25 cellular contexts compared by ENCODE assay signal in the genomic region with DNA sequence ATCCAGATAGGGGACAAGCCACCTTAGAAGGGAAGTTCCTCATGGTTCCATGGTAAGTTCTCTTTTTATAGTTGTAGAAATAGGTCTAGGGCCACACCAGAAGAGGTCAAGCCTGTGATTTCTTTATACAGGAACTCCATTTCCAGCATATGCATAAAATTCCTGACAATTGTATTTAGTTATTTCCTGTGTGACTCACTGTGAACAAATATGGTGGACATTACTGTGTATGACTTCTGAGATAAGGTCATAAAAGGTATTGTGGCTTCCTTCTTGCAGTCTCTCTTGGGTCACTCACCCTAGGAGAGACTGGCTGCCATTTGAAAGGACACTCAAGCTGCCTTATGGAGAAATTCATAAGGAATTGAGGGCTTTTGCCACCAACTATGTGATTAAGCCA. TPM values are rescaled to one million over a fixed set of nuclear protein-coding genes. Genes with fewer than 3 reads are reported as not detected.
DNase-seq lines count a peak whose midpoint lies in the region; ATAC-seq, FAIRE-seq and TF ChIP-seq lines count a peak whose summit lies in the region.
"Had no signal": no experiment of that assay in that cellular context is flagged by ENCODE, and none has a peak within 500 bp of the region (broad histone marks: within the 10 kb centered on the region; RNA-seq: fewer than 3 reads in every experiment).

No MANE protein-coding gene starts in this region.

- no peaks in the 10 kb centered on the region for H4K20me1 ChIP-seq in SK-N-SH (ENCODE audit: insufficient read depth)
- H4K20me1 ChIP-seq: BLaER1 treated with 17β-estradiol and CSF1 and Interleukin-3, amounts not matched to agents 10 nM and 100 nM had no signal

- H3K9me3 ChIP-seq in SK-N-SH (no peaks in the 10 kb centered on the region), esophagus squamous epithelium (no peaks in the 10 kb centered on the region), A673 (ENCODE audit: low read depth, low read length, poor library complexity, severe bottlenecking) (no peaks in the 10 kb centered on the region), vagina (no peaks in the 10 kb centered on the region)
- H3K9me3 ChIP-seq: BLaER1 treated with 17β-estradiol and CSF1 and Interleukin-3, amounts not matched to agents 10 nM and 100 nM; SJCRH30; spleen had no signal

- TF ChIP-seq POLR2A in esophagus squamous epithelium (IDR thresholded peaks at IDR 0.05) (no peak), vagina (IDR thresholded peaks at IDR 0.05) (no peak)

- H3F3A ChIP-seq in SK-N-SH (replicated peaks; ENCODE audit: insufficient read depth): peaks cover 16% of the 10 kb centered on the region

- H3K27me3 ChIP-seq in SK-N-SH (ENCODE audit: insufficient read depth): no peaks in the 10 kb centered on the region
- no peaks in the 10 kb centered on the region for H3K27me3 ChIP-seq in esophagus squamous epithelium
- H3K27me3 ChIP-seq in A673 (replicated peaks; ENCODE audit: insufficient read depth, low read depth, low read length, poor library complexity): no peaks in the 10 kb centered on the region
- H3K27me3 ChIP-seq in vagina: no peaks in the 10 kb centered on the region
- H3K27me3 ChIP-seq: SJCRH30 had no signal

- ATAC-seq in SK-N-SH treated with all-trans-retinoic acid at 6 μM for 48 hours: no peak
- ATAC-seq: activated CD8-positive, alpha-beta memory T cell treated with anti-CD3 and anti-CD28 coated beads, Interleukin-2, amount 10 ng/mL, durations not matched to agents 7 days and 5 days had no signal

- peaks cover 4% of the 10 kb centered on the region for H3K9me3 Mint-ChIP-seq in type B pancreatic cell
- H3K9me3 Mint-ChIP-seq: activated T-helper 2 cell treated with anti-CD3 and anti-CD28 coated beads, Interferon-gamma antibody, Interleukin-2, Interleukin-4, amounts not matched to agents 10 μg/mL and 5 μg/mL and 100 μg/mL, durations not matched to agents 14 hours and 24 hours and 36 hours; mesothelial cell of epicardium had no signal

- H3K79me2 ChIP-seq in SK-N-SH (ENCODE audit: insufficient read depth): no peaks in the 10 kb centered on the region

- peak overlapping the region; percentile 51 for H3K4me3 Mint-ChIP-seq in type B pancreatic cell
- H3K4me3 Mint-ChIP-seq: activated CD8-positive, alpha-beta memory T cell treated with anti-CD3 and anti-CD28 coated beads, Interleukin-2, amount 10 ng/mL, durations not matched to agents 7 days and 5 days; mesothelial cell of epicardium had no signal

- CTCF ChIA-PET in SK-N-SH (lab: Yijun Ruan, JAX) (interaction anchor here (0.6 to 21.7 kb wide), 13 partner anchors 9 to 403 kb away, joined by 3 to 294 read pairs (median 4); a partner anchor contains a TSS), A673 (lab: Charles Lee) (no interaction called here)

- POLR2A ChIA-PET in SK-N-SH (lab: Yijun Ruan, JAX) (no interaction called here), A673 (lab: Charles Lee; ENCODE audit: low non-redundant PET) (no interaction called here)

- TF ChIP-seq EP300 in SK-N-SH (IDR thresholded peaks at IDR 0.05; ENCODE audit: borderline replicate concordance in 1 of 2, low read depth in 1 of 2, low read length in 1 of 2): no peak

- intact Hi-C loops in esophagus squamous epithelium (cut with DNase I) (no loop called here), A673 (cut with micrococcal nuclease; ENCODE audit: unreplicated experiment) (loop anchor here (5.0 kb wide), 1 partner anchor 297 kb away; no protein-coding TSS in a partner anchor), vagina (cut with DNase I) (loop anchor here (10.0 kb wide), 2 partner anchors 300 to 400 kb away; a partner anchor contains a TSS)

- peaks cover 3% of the 10 kb centered on the region for H3K36me3 Mint-ChIP-seq in type B pancreatic cell
- H3K36me3 Mint-ChIP-seq: activated CD8-positive, alpha-beta memory T cell treated with anti-CD3 and anti-CD28 coated beads, Interleukin-2, amount 10 ng/mL, durations not matched to agents 7 days and 5 days; mesothelial cell of epicardium had no signal

- H3K9me2 ChIP-seq in SK-N-SH: no peaks in the 10 kb centered on the region

- H2AFZ ChIP-seq in SK-N-SH (ENCODE audit: low read depth): no peak overlapping the region; the same call in 1 of the 2 replicates

- no peak for DNase-seq in SK-N-SH
- DNase-seq in RCC 7860 (ENCODE audit: low spot score): peak; percentile 69
- DNase-seq in esophagus squamous epithelium (lab: John Stamatoyannopoulos, UW): no peak
- no peak for DNase-seq in type B pancreatic cell (ENCODE audit: extremely low spot score, unreplicated experiment)
- DNase-seq in effector CD8-positive, alpha-beta T cell (lab: John Stamatoyannopoulos, UW): no peak
- no peak for DNase-seq in A673 (ENCODE audit: low spot score)
- DNase-seq in vagina (ENCODE audit: extremely low spot score in 2 of 2): no peak
- DNase-seq: 8988T; activated CD8-positive, alpha-beta memory T cell treated with anti-CD3 and anti-CD28 coated beads, Interleukin-2, amount 10 ng/mL, durations not matched to agents 7 days and 5 days; central memory CD4-positive, alpha-beta T cell; effector memory CD4-positive, alpha-beta T cell; hypothalamus; NCI-H1092; NCI-H2107; NCI-H524; SJCRH30; spleen; stimulated activated CD8-positive, alpha-beta memory T cell treated with anti-CD3 and anti-CD28 coated beads, Interleukin-4, amount 100 ng/mL, for 48 hours; T1000 had no signal

- H3K27ac Mint-ChIP-seq in type B pancreatic cell: peak overlapping the region; percentile 27
- H3K27ac Mint-ChIP-seq: activated CD8-positive, alpha-beta memory T cell treated with anti-CD3 and anti-CD28 coated beads, Interleukin-2, amount 10 ng/mL, durations not matched to agents 7 days and 5 days; activated T-helper 2 cell treated with anti-CD3 and anti-CD28 coated beads, Interferon-gamma antibody, Interleukin-2, Interleukin-4, amounts not matched to agents 10 μg/mL and 5 μg/mL and 100 μg/mL, durations not matched to agents 14 hours and 24 hours and 36 hours; mesothelial cell of epicardium had no signal

- BruUV-seq in A673 (replicated peaks; lab: Mats Ljungman, UMichigan): no TSS peak

- no peak for TF ChIP-seq RAD21 in SK-N-SH (IDR thresholded peaks at IDR 0.05; ENCODE audit: low read length)

- no peak overlapping the region for H3K4me2 ChIP-seq in SK-N-SH

- peaks cover 18% of the 10 kb centered on the region for H3K4me1 Mint-ChIP-seq in type B pancreatic cell (ENCODE audit: unreplicated experiment)

- H3K4me1 ChIP-seq in SK-N-SH (ENCODE audit: control insufficient read depth in 1 of 2, insufficient read depth in 2 of 2, low read depth in 1 of 2, low read length in 1 of 2) (peaks cover 3 to 8% of the 10 kb centered on the region in 2 experiments; a peak in 2 of 4 replicates), esophagus squamous epithelium (peaks cover 3 to 38% (median 4%) of the 10 kb centered on the region in 3 donors), A673 (ENCODE audit: insufficient read depth, low read length, poor library complexity, severe bottlenecking) (peaks cover 17% of the 10 kb centered on the region), vagina (peaks cover 12% of the 10 kb centered on the region)
- H3K4me1 ChIP-seq: SJCRH30 had no signal

- H3K4me3 ChIP-seq in SK-N-SH (ENCODE audit: low read depth in 2 of 2, low read length in 1 of 2) (no peak overlapping the region), esophagus squamous epithelium (no peak overlapping the region), A673 (ENCODE audit: low read depth, low read length, poor library complexity, severe bottlenecking) (no peak overlapping the region), vagina (no peak overlapping the region)
- H3K4me3 ChIP-seq: BLaER1 treated with 17β-estradiol and CSF1 and Interleukin-3, amounts not matched to agents 10 nM and 100 nM; SJCRH30; spleen had no signal

- H3K36me3 ChIP-seq in SK-N-SH (replicated peaks in 1 of 2; ENCODE audit: control insufficient read depth in 1 of 2, insufficient read depth in 2 of 2, low read length in 1 of 2) (no peaks in the 10 kb centered on the region), esophagus squamous epithelium (no peaks in the 10 kb centered on the region), A673 (ENCODE audit: insufficient read depth, low read length, poor library complexity, severe bottlenecking) (no peaks in the 10 kb centered on the region), vagina (no peaks in the 10 kb centered on the region)
- H3K36me3 ChIP-seq: BLaER1 treated with 17β-estradiol and CSF1 and Interleukin-3, amounts not matched to agents 10 nM and 100 nM; SJCRH30; spleen had no signal

- H3K27ac ChIP-seq in SK-N-SH (ENCODE audit: low read depth in 2 of 2, low read length in 1 of 2) (no peak overlapping the region), esophagus squamous epithelium (peak overlapping the region in 3 of 4 donors; percentile 11 to 36 (median 33)), A673 (ENCODE audit: low read depth, low read length, poor library complexity, severe bottlenecking) (no peak overlapping the region), vagina (no peak overlapping the region)
- H3K27ac ChIP-seq: BLaER1 treated with 17β-estradiol and CSF1 and Interleukin-3, amounts not matched to agents 10 nM and 100 nM; SJCRH30; spleen had no signal

- TF ChIP-seq CTCF in SK-N-SH (IDR thresholded peaks at IDR 0.05) (no peak), esophagus squamous epithelium (IDR thresholded peaks at IDR 0.05) (no peak), type B pancreatic cell (conservative IDR thresholded peaks at IDR 0.05) (no peak), A673 (conservative IDR thresholded peaks at IDR 0.05; ENCODE audit: low read depth, low read length) (no peak), vagina (IDR thresholded peaks at IDR 0.05) (no peak)

- no peak for FAIRE-seq in RCC 7860 (lab: Jason Lieb, UNC)

- no peaks in the 10 kb centered on the region for H3K27me3 Mint-ChIP-seq in type B pancreatic cell

- no peak overlapping the region for H3K9ac ChIP-seq in SK-N-SH
- H3K9ac ChIP-seq: BLaER1 treated with 17β-estradiol and CSF1 and Interleukin-3, amounts not matched to agents 10 nM and 100 nM had no signal

RNA-seq across cellular contexts. Expression of a gene that starts 2.2 kb away (rescaled TPM):
- 0.71 and 0.93 TPM in 2 replicates for polyA plus RNA-seq in SK-N-SH (2012; rRNA removed)
- 1.1 and 1.3 TPM in 2 replicates for polyA plus RNA-seq in SK-N-SH (2012; cell fraction: cytosol; rRNA removed)
- polyA plus RNA-seq in SK-N-SH (2012; cell fraction: nucleus; rRNA removed): 0.26 and 0.32 TPM in 2 replicates
- 1 to 10 TPM; 1.3 to 5.0 (median 2.7) TPM for total RNA-seq in esophagus squamous epithelium
- 1.3 and 2.5 TPM in 2 replicates for total RNA-seq in type B pancreatic cell (ENCODE audit: low replicate concordance)
- 3.1 and 5.3 TPM in 2 replicates for total RNA-seq in A673 (2021)
- not detected for total RNA-seq in vagina
- total RNA-seq: activated CD8-positive, alpha-beta memory T cell treated with anti-CD3 and anti-CD28 coated beads, Interleukin-2, amount 10 ng/mL, durations not matched to agents 7 days and 5 days; activated T-helper 2 cell treated with anti-CD3 and anti-CD28 coated beads, Interferon-gamma antibody, Interleukin-2, Interleukin-4, amounts not matched to agents 10 μg/mL and 5 μg/mL and 100 μg/mL, durations not matched to agents 14 hours and 24 hours and 36 hours had no signal

RNA-seq across cellular contexts. Expression of a gene that starts 40.3 kb away (rescaled TPM):
- 2.2 and 2.7 TPM in 2 replicates for polyA plus RNA-seq in SK-N-SH (2012; rRNA removed)
- polyA plus RNA-seq in SK-N-SH (2012; cell fraction: cytosol; rRNA removed): 3.4 and 3.8 TPM in 2 replicates
- polyA plus RNA-seq in SK-N-SH (2012; cell fraction: nucleus; rRNA removed): 8.8 and 9.5 TPM in 2 replicates
- total RNA-seq in esophagus squamous epithelium (10 to 100 TPM; 22.9 to 47.1 (median 34.0) TPM), type B pancreatic cell (ENCODE audit: low replicate concordance) (39.7 and 55.8 TPM in 2 replicates), A673 (2021) (60.1 and 65.4 TPM in 2 replicates), vagina (99.9 TPM)

RNA-seq across cellular contexts. Expression of a gene that starts 45.3 kb away (rescaled TPM):
- not detected in 2 replicates for polyA plus RNA-seq in SK-N-SH (2012; rRNA removed)
- polyA plus RNA-seq in SK-N-SH (2012; cell fraction: cytosol; rRNA removed): not detected in 2 replicates
- polyA plus RNA-seq in SK-N-SH (2012; cell fraction: nucleus; rRNA removed): not detected in 2 replicates
- total RNA-seq in esophagus squamous epithelium: 10 to 100 TPM; 14.7 to 55.4 (median 20.1) TPM
- total RNA-seq in type B pancreatic cell (ENCODE audit: low replicate concordance): not detected in 2 replicates
- total RNA-seq in A673 (2021): 0.26 TPM in 1 of 2 replicates, not detected in the other
- 28.2 TPM for total RNA-seq in vagina
- total RNA-seq: activated CD8-positive, alpha-beta memory T cell treated with anti-CD3 and anti-CD28 coated beads, Interleukin-2, amount 10 ng/mL, durations not matched to agents 7 days and 5 days; activated T-helper 2 cell treated with anti-CD3 and anti-CD28 coated beads, Interferon-gamma antibody, Interleukin-2, Interleukin-4, amounts not matched to agents 10 μg/mL and 5 μg/mL and 100 μg/mL, durations not matched to agents 14 hours and 24 hours and 36 hours; kidney epithelial cell; mesothelial cell of epicardium; SJCRH30 had no signal
- polyA plus RNA-seq: neural cell, spleen had no signal

Comparison
In these comparisons a context has a peak if more than half of its experiments do, and no peak if none do; other contexts are left out.
1. H3K27ac ChIP-seq: peak in esophagus squamous epithelium (3 of 4); none in SK-N-SH (0 of 2), A673 (single experiment) and vagina (single experiment).
2. RNA of a gene that starts 45.3 kb away (total RNA-seq): 28.2 TPM in vagina (single experiment) and 14.7 to 55.4 TPM in esophagus squamous epithelium; 0.26 TPM in A673 and not detected in type B pancreatic cell; every median in the first group is over 10 times any median in the second.